In the genomic region with DNA sequence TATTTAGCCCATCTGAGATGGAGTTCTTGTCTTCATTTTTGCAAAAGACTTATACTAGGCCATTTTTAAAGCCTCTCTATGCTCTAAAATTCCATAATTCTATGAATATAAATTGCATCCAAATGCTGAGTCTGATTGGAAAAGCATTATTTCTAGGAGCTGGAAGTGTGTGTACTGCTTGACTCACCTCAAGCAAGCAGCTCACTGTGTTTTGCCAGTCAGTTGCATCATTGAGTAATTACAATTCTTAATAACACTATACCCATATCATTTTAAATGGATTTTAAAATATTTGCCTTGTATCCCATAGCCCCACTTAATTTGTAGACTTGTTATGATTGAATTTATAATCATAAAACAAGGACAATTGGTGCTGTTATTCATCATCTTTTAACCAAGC, we compare ENCODE assay signal across 20 cellular contexts.
"Had no signal": no experiment of that assay in that cellular context is flagged by ENCODE, and none has a peak within 500 bp of the region (broad histone marks: within the 10 kb centered on the region; RNA-seq: fewer than 3 reads in every experiment).

No MANE protein-coding gene starts in this region.

- ATAC-seq: left lobe of liver; stimulated activated naive B cell treated with anti-CD40 and anti-IgM and Interleukin-4, amounts not matched to agents 10 μg/mL and 1 μg/mL and 100 μg/mL, for 72 hours; T-cell had no signal

- FAIRE-seq: endometrium, kidney had no signal

- H3K4me3 ChIP-seq: coronary artery, esophagus muscularis mucosa had no signal

- DNase-seq: activated CD4-positive, alpha-beta memory T cell treated with anti-CD3 and anti-CD28 coated beads, Interleukin-2, amount 10 ng/mL, durations not matched to agents 7 days and 5 days; activated CD4-positive, alpha-beta T cell treated with anti-CD3 and anti-CD28 coated beads for 48 hours; activated CD4-positive, CD25-positive, alpha-beta regulatory T cell; activated naive CD4-positive, alpha-beta T cell treated with Interleukin-2 at 50 U/mL for 16 hours; activated T-cell treated with anti-CD3 and anti-CD28 coated beads, Interleukin-2, amount 50 U/mL, for 1 hour; anterior cingulate cortex; foreskin melanocyte; glutamatergic neuron; hippocampal formation; kidney; midbrain; occipital lobe; retina; stimulated activated naive B cell treated with anti-CD40 and anti-IgM and Interleukin-4, amounts not matched to agents 10 μg/mL and 1 μg/mL and 100 μg/mL, for 72 hours; T-cell; T-helper 9 cell had no signal
